2 cellular contexts compared by ENCODE assay signal in the genomic region with DNA sequence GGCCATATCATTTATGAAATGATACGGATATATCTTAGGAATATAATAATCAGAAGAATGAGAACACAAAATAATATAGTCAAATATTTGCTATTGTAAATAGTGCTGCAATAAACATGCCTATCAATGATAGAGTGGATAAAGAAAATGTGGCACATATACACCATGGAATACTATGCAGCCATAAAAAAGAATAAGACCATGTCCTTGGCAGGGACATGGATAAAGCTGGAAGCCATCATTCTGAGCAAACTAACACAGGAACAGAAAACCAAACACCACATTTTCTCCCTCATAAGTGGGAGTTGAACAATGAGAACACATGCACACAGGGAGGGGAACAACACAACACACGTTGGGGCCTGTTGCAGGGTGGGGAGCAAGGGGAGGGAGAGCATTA. TPM values are rescaled to one million over a fixed set of nuclear protein-coding genes. Genes with fewer than 3 reads are reported as not detected.
"Had no signal": no experiment of that assay in that cellular context is flagged by ENCODE, and none has a peak within 500 bp of the region (broad histone marks: within the 10 kb centered on the region; RNA-seq: fewer than 3 reads in every experiment).

No MANE protein-coding gene starts in this region.

RNA-seq across cellular contexts. Expression of a gene that starts 28.6 kb away (rescaled TPM):
- total RNA-seq: HT1080 had no signal
- polyA plus RNA-seq: IMR-90 had no signal
